Comparison of ENCODE assay signal across 15 cellular contexts in the genomic region with DNA sequence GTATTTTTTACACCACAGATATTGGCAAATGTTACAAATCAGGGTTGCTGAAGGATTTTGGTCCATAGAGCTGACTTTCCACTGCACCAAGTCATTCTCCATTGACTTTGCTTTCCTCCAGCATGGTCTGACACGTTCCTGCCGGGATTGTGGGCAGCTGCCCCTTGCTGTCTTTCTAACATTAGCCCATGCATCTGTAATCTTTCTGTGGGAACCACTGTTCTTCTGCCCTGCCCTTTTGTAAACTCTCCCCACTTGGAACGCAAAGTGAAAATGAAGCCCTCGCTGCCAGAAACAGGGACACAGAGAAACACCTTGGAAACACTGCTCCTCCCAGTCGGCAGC.
DNase-seq lines count a peak whose midpoint lies in the region; FAIRE-seq and TF ChIP-seq lines count a peak whose summit lies in the region.
"Had no signal": no experiment of that assay in that cellular context is flagged by ENCODE, and none has a peak within 500 bp of the region (broad histone marks: within the 10 kb centered on the region; RNA-seq: fewer than 3 reads in every experiment).

No MANE protein-coding gene starts in this region.

- H3K4me3 ChIP-seq in mammary epithelial cell (replicated peaks in 1 of 3; ENCODE audit: insufficient read depth in 1 of 3, low read depth in 2 of 3, low read length in 3 of 3) (peak overlapping the region in 1 of 3 experiments; percentile 19), mucosa of rectum (ENCODE audit: low read length in 2 of 2) (peak overlapping the region; percentile 31 to 45)
- H3K4me3 ChIP-seq: body of pancreas had no signal

- no peaks in the 10 kb centered on the region for H3K27me3 ChIP-seq in mammary epithelial cell (ENCODE audit: insufficient read depth, low read length)
- no peaks in the 10 kb centered on the region for H3K27me3 ChIP-seq in mucosa of rectum (ENCODE audit: control insufficient read depth in 2 of 2, insufficient read depth in 2 of 2, low read length in 2 of 2)
- H3K27me3 ChIP-seq: body of pancreas had no signal

- CTCF ChIA-PET in mammary epithelial cell (lab: Charles Lee; ENCODE audit: low non-redundant PET), result no interaction called here

- H2AFZ ChIP-seq in mammary epithelial cell (ENCODE audit: low read depth, low read length), result peak overlapping the region; percentile 77

- dilution Hi-C loops in mammary epithelial cell (cut with HindIII; ENCODE audit: low sequenced_read_pairs), result no loop called here

- H3K27ac ChIP-seq in mammary epithelial cell (ENCODE audit: insufficient read depth, low read depth, low read length), result peak overlapping the region; percentile 68
- H3K27ac ChIP-seq in mucosa of rectum (ENCODE audit: low read depth in 2 of 2, low read length in 2 of 2), result peak overlapping the region; percentile 28 to 49
- peak overlapping the region; percentile 82 for H3K27ac ChIP-seq in temporal lobe (ENCODE audit: low read depth, low read length)

- no peaks in the 10 kb centered on the region for H3K9me3 ChIP-seq in mammary epithelial cell (replicated peaks; ENCODE audit: insufficient read depth, low read length)
- H3K9me3 ChIP-seq in mucosa of rectum (ENCODE audit: control insufficient read depth in 2 of 2, low read length in 2 of 2), result no peaks in the 10 kb centered on the region
- H3K9me3 ChIP-seq: body of pancreas had no signal

- H3K9ac ChIP-seq in mammary epithelial cell (ENCODE audit: insufficient read depth, low read length), result peak overlapping the region; percentile 20
- H3K9ac ChIP-seq in mucosa of rectum (ENCODE audit: low read depth in 1 of 2, low read length in 2 of 2), result no peak overlapping the region

- intact Hi-C loops in mammary epithelial cell (cut with micrococcal nuclease), result loop anchor here (10.0 kb wide), 2 partner anchors 152 to 252 kb away; no protein-coding TSS in a partner anchor

- peak; percentile 22 for DNase-seq in LHCN-M2 (ENCODE audit: low read depth)
- no peak for DNase-seq in mammary epithelial cell
- no peak for DNase-seq in NCI-H1092 treated with DMSO at 0.1 percent for 48 hours (lab: John Stamatoyannopoulos, UW)
- no peak for DNase-seq in DMS114 treated with DMSO at 0.1 percent for 48 hours (lab: John Stamatoyannopoulos, UW; ENCODE audit: unreplicated experiment)
- no peak for DNase-seq in frontal cortex (ENCODE audit: low spot score in 2 of 2)
- no peak for DNase-seq in activated CD4-positive, alpha-beta T cell treated with anti-CD3 and anti-CD28 coated beads for 4 hours
- DNase-seq: activated CD4-positive, alpha-beta memory T cell treated with anti-CD3 and anti-CD28 coated beads, Interleukin-2, amount 10 ng/mL, durations not matched to agents 7 days and 5 days; activated naive CD4-positive, alpha-beta T cell treated with anti-CD3 and anti-CD28 coated beads, Interleukin-2, amount 50 U/mL, for 16 hours; activated T-cell treated with anti-CD3 and anti-CD28 coated beads, Interleukin-2, amount 50 U/mL, for 4 hours; left ventricle myocardium superior; NCI-H510A; stimulated activated CD4-positive, alpha-beta T cell treated with anti-CD3 and anti-CD28 coated beads, Interleukin-12 subunit alpha, Interleukin-12 subunit beta, amount 100 ng/mL, for 4 hours had no signal

- no peaks in the 10 kb centered on the region for H3K79me2 ChIP-seq in mammary epithelial cell (ENCODE audit: insufficient read depth, low read length)

- FAIRE-seq in frontal cortex (lab: Jason Lieb, UNC), result no peak

- no peak for TF ChIP-seq CTCF in mammary epithelial cell (conservative IDR thresholded peaks at IDR 0.05 in 1 of 2, IDR thresholded peaks at IDR 0.05 in 1 of 2; ENCODE audit: extremely low read depth in 1 of 2, insufficient read depth in 1 of 2, low read depth in 1 of 2, low read length in 2 of 2)

- in situ Hi-C loops in mammary epithelial cell (cut with MboI; ENCODE audit: low sequenced_read_pairs in 2 of 2), result no loop called here

- 9% methylated on average over 5 of the region's 5 CpGs for WGBS in mammary epithelial cell (ENCODE audit: low coverage, missing lambda C conversion rate)

- H3K36me3 ChIP-seq in mammary epithelial cell (ENCODE audit: insufficient read depth, low read length) (no peaks in the 10 kb centered on the region), mucosa of rectum (ENCODE audit: control insufficient read depth in 2 of 2, insufficient read depth in 2 of 2, low read length in 2 of 2) (no peaks in the 10 kb centered on the region)

- H4K20me1 ChIP-seq in mammary epithelial cell (ENCODE audit: insufficient read depth, low read length), result no peaks in the 10 kb centered on the region

- BruUV-seq in mammary epithelial cell (replicated peaks; lab: Mats Ljungman, UMichigan), result no TSS peak

- peak overlapping the region; percentile 77 for H3K4me2 ChIP-seq in mammary epithelial cell (ENCODE audit: insufficient read depth, low read depth, low read length)

- H3K4me1 ChIP-seq in mammary epithelial cell (ENCODE audit: insufficient read depth, low read length) (peaks cover 49% of the 10 kb centered on the region), mucosa of rectum (ENCODE audit: control insufficient read depth in 2 of 2, insufficient read depth in 2 of 2, low read length in 2 of 2) (peaks cover 8 to 18% of the 10 kb centered on the region in 2 donors)
